24 cellular contexts compared by ENCODE assay signal in the genomic region with DNA sequence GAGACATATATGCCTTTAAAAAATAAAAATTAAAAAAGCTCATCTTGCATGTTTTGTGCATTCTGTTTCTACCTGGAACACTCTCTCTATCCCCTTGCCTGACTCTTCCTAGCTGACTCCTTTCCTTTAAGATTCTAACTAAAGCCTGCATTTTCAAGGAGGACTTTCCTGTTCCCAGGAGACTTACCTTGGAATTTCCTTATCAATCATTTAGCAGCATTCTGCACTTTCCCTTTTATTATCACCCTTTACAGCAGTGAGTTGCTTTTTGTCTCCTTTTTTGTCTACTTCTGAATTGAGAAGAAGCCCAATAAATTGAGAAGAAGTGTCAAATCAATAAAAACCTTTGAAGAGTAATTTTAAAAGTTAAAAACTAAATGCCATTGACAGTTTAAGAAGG.
"Had no signal": no experiment of that assay in that cellular context is flagged by ENCODE, and none has a peak within 500 bp of the region (broad histone marks: within the 10 kb centered on the region; RNA-seq: fewer than 3 reads in every experiment).

No MANE protein-coding gene starts in this region.

- H3K4me1 Mint-ChIP-seq: activated B cell treated with CpG ODN at 0.5 μM for 24 hours; activated CD4-positive, alpha-beta T cell treated with anti-CD3 and anti-CD28 coated beads for 36 hours; activated T-helper 17 cell treated with anti-CD3 and anti-CD28 coated beads, Interleukin-2, amount 50 U/mL, for 72 hours; central memory CD8-positive, alpha-beta T cell; naive thymus-derived CD4-positive, alpha-beta T cell; T-cell had no signal

- ATAC-seq: activated CD4-positive, alpha-beta T cell treated with anti-CD3 and anti-CD28 coated beads for 36 hours; activated naive CD4-positive, alpha-beta T cell treated with anti-CD3 and anti-CD28 coated beads, Interleukin-2, amount 50 U/mL, for 72 hours; activated T-helper 17 cell treated with anti-CD3 and anti-CD28 coated beads, Interleukin-2, amount 50 U/mL, for 72 hours; esophagus mucosa; naive thymus-derived CD4-positive, alpha-beta T cell; T-cell had no signal

- H3K27me3 Mint-ChIP-seq: activated CD4-positive, alpha-beta T cell treated with anti-CD3 and anti-CD28 coated beads for 36 hours; activated T-cell treated with anti-CD3 and anti-CD28 coated beads, Interleukin-2, amount 50 U/mL, for 24 hours; activated T-helper 17 cell treated with anti-CD3 and anti-CD28 coated beads, Interleukin-2, amount 50 U/mL, for 72 hours; central memory CD8-positive, alpha-beta T cell; T-cell had no signal

- H3K36me3 Mint-ChIP-seq: activated naive CD4-positive, alpha-beta T cell treated with anti-CD3 and anti-CD28 coated beads, Interleukin-2, amount 50 U/mL, for 72 hours; naive thymus-derived CD4-positive, alpha-beta T cell; T-cell had no signal

- H3K9me3 Mint-ChIP-seq: activated B cell treated with CpG ODN at 0.5 μM for 24 hours; activated T-helper 17 cell treated with anti-CD3 and anti-CD28 coated beads, Interleukin-2, amount 50 U/mL, for 72 hours; central memory CD8-positive, alpha-beta T cell had no signal

- H3K36me3 ChIP-seq: adrenal gland, ascending aorta, prostate gland, right atrium auricular region, spleen, upper lobe of left lung had no signal

- H3K27ac Mint-ChIP-seq: activated B cell treated with CpG ODN at 0.5 μM for 24 hours; activated CD4-positive, alpha-beta T cell treated with anti-CD3 and anti-CD28 coated beads for 36 hours; activated naive CD4-positive, alpha-beta T cell treated with anti-CD3 and anti-CD28 coated beads, Interleukin-2, amount 50 U/mL, for 72 hours; activated T-cell treated with anti-CD3 and anti-CD28 coated beads, Interleukin-2, amount 50 U/mL, for 24 hours; activated T-helper 17 cell treated with anti-CD3 and anti-CD28 coated beads, Interleukin-2, amount 50 U/mL, for 72 hours; naive thymus-derived CD4-positive, alpha-beta T cell; T-cell had no signal

- DNase-seq: activated B cell treated with CpG ODN at 0.5 μM for 24 hours; activated CD4-positive, alpha-beta T cell treated with anti-CD3 and anti-CD28 coated beads for 36 hours; activated CD4-positive, alpha-beta T cell treated with anti-CD3 and anti-CD28 coated beads, Interleukin-2, amount 50 U/mL, for 4 hours; activated CD8-positive, alpha-beta memory T cell treated with anti-CD3 and anti-CD28 coated beads for 24 hours; activated CD8-positive, alpha-beta memory T cell treated with anti-CD3 and anti-CD28 coated beads, Interleukin-2, amount 50 U/mL, for 4 hours; activated T-cell treated with anti-CD3 and anti-CD28 coated beads, Interleukin-2, amount 50 U/mL, for 24 hours; adrenal gland; effector memory CD4-positive, alpha-beta T cell; foreskin melanocyte; naive thymus-derived CD4-positive, alpha-beta T cell; spleen; stimulated activated CD4-positive, alpha-beta T cell treated with anti-CD3 and anti-CD28 coated beads, Interleukin-4, amount 100 ng/mL, for 1 hour; stimulated activated naive CD4-positive, alpha-beta T cell treated with Interleukin-2 at 50 U/mL for 16 hours; T-cell; T-helper 9 cell; upper lobe of left lung had no signal

- H3K4me3 ChIP-seq: adrenal gland, ascending aorta, prostate gland, right atrium auricular region, spleen, upper lobe of left lung had no signal

- H3K4me1 ChIP-seq: prostate gland, spleen, upper lobe of left lung had no signal

- H3K27me3 ChIP-seq: adrenal gland, ascending aorta, right atrium auricular region, spleen, upper lobe of left lung had no signal

- H3K4me3 Mint-ChIP-seq: activated B cell treated with CpG ODN at 0.5 μM for 24 hours; activated CD4-positive, alpha-beta T cell treated with anti-CD3 and anti-CD28 coated beads for 36 hours; activated T-cell treated with anti-CD3 and anti-CD28 coated beads, Interleukin-2, amount 50 U/mL, for 24 hours; activated T-helper 17 cell treated with anti-CD3 and anti-CD28 coated beads, Interleukin-2, amount 50 U/mL, for 72 hours; central memory CD8-positive, alpha-beta T cell; naive thymus-derived CD4-positive, alpha-beta T cell; T-cell had no signal

- FAIRE-seq: colon had no signal

- H3K27ac ChIP-seq: adrenal gland, ascending aorta, prostate gland, right atrium auricular region, spleen, upper lobe of left lung had no signal

- H3K9me3 ChIP-seq: adrenal gland, ascending aorta, prostate gland, right atrium auricular region, spleen, upper lobe of left lung had no signal
